10 cellular contexts compared by ENCODE assay signal in genomic region chr13:30257433-30258099, GRCh38. TPM values are rescaled to one million over a fixed set of nuclear protein-coding genes. Genes with fewer than 3 reads are reported as not detected.
DNase-seq lines count a peak whose midpoint lies in the region; ATAC-seq, FAIRE-seq and TF ChIP-seq lines count a peak whose summit lies in the region.
"Had no signal": no experiment of that assay in that cellular context is flagged by ENCODE, and none has a peak within 500 bp of the region (broad histone marks: within the 10 kb centered on the region; RNA-seq: fewer than 3 reads in every experiment).

No MANE protein-coding gene starts in this region.

- DNase-seq in GM19239 (ENCODE audit: insufficient read length, low spot score) (no peak), OCI-LY7 (ENCODE audit: low spot score) (peak; percentile 54), heart right ventricle (peak in 1 of 2 donors; percentile 3), sigmoid colon (no peak), HuH-7.5 (ENCODE audit: low spot score) (no peak), superior temporal gyrus (ENCODE audit: extremely low spot score) (no peak), psoas muscle (no peak), NCI-H446 (lab: John Stamatoyannopoulos, UW) (no peak)
- DNase-seq: activated CD4-positive, alpha-beta T cell treated with anti-CD3 and anti-CD28 coated beads, Interleukin-2, amount 50 U/mL, for 48 hours; mucosa of descending colon had no signal

- H3K4me3 ChIP-seq in OCI-LY7 (ENCODE audit: low read depth, low read length, poor library complexity, severe bottlenecking) (peak overlapping the region; percentile 42), heart right ventricle (no peak overlapping the region), sigmoid colon (no peak overlapping the region), psoas muscle (no peak overlapping the region)
- H3K4me3 ChIP-seq: mucosa of descending colon had no signal

- H3K4me1 ChIP-seq in OCI-LY7 (ENCODE audit: insufficient read depth, low read length, poor library complexity, severe bottlenecking), result peaks cover 28% of the 10 kb centered on the region
- H3K4me1 ChIP-seq in heart right ventricle, result peaks cover 0 to 22% (median 9%) of the 10 kb centered on the region in 9 donors
- H3K4me1 ChIP-seq in sigmoid colon, result peaks cover 0 to 29% (median 15%) of the 10 kb centered on the region in 4 donors
- no peaks in the 10 kb centered on the region for H3K4me1 ChIP-seq in psoas muscle

- no peak for TF ChIP-seq EP300 in sigmoid colon (IDR thresholded peaks at IDR 0.05)

- no peaks in the 10 kb centered on the region for H3K9me2 ChIP-seq in OCI-LY7 (ENCODE audit: insufficient read depth, low read length)

- CTCF ChIA-PET in OCI-LY7 (lab: Charles Lee; ENCODE audit: unreplicated experiment), result no interaction called here

- no peaks in the 10 kb centered on the region for H3K27me3 ChIP-seq in heart right ventricle
- H3K27me3 ChIP-seq in sigmoid colon, result no peaks in the 10 kb centered on the region
- H3K27me3 ChIP-seq in psoas muscle (ENCODE audit: insufficient read depth in 3 of 3, low read length in 2 of 3), result no peaks in the 10 kb centered on the region

- H3K36me3 ChIP-seq in OCI-LY7 (ENCODE audit: insufficient read depth, low read length), result peaks cover 30% of the 10 kb centered on the region
- H3K36me3 ChIP-seq in heart right ventricle, result peaks cover 0 to 26% (median 0%) of the 10 kb centered on the region in 9 donors
- peaks cover 0 to 10% (median 0%) of the 10 kb centered on the region in 4 donors for H3K36me3 ChIP-seq in sigmoid colon
- peaks cover 0 to 9% of the 10 kb centered on the region in 2 donors for H3K36me3 ChIP-seq in psoas muscle (ENCODE audit: insufficient read depth in 1 of 2, low read depth in 1 of 2)

- peak overlapping the region; percentile 60 for H3K27ac ChIP-seq in OCI-LY7 (ENCODE audit: low read depth, low read length, poor library complexity, severe bottlenecking)
- peak overlapping the region in 6 of 10 donors; percentile 13 to 70 (median 32) for H3K27ac ChIP-seq in heart right ventricle
- peak overlapping the region in 3 of 4 donors; percentile 70 to 76 (median 72) for H3K27ac ChIP-seq in sigmoid colon
- H3K27ac ChIP-seq in psoas muscle, result no peak overlapping the region

- ATAC-seq in heart right ventricle (peak; percentile 25 to 92 (median 76)), psoas muscle (no peak)
- ATAC-seq: mucosa of descending colon had no signal

- peaks cover 43% of the 10 kb centered on the region for H3K79me2 ChIP-seq in OCI-LY7 (ENCODE audit: insufficient read depth, low read depth, low read length)

- no peak for TF ChIP-seq POLR2A in sigmoid colon (IDR thresholded peaks at IDR 0.05)

- peak; percentile 86 for FAIRE-seq in GM19239 (lab: Jason Lieb, UNC)

- H3K4me2 ChIP-seq in OCI-LY7 (ENCODE audit: low read length), result peak overlapping the region; percentile 74

- no peaks in the 10 kb centered on the region for H4K20me1 ChIP-seq in OCI-LY7 (ENCODE audit: insufficient read depth, low read length)

- POLR2A ChIA-PET in OCI-LY7 (lab: Charles Lee), result interaction anchor here (1.2 to 1.3 kb wide), 4 partner anchors 46 to 479 kb away, joined by 3 to 4 read pairs (median 3); no protein-coding TSS in a partner anchor

- peak overlapping the region; percentile 26; the same call in 1 of the 2 replicates for H2AFZ ChIP-seq in OCI-LY7 (ENCODE audit: low read length)

- WGBS in heart right ventricle, 2 donors, result 61 to 65% methylated on average over 6 of the region's 6 CpGs
- 77 to 88% methylated on average over 6 of the region's 6 CpGs for WGBS in sigmoid colon, 2 donors
- WGBS in psoas muscle, 3 donors, result 66 to 74% (median 69%) methylated on average over 6 of the region's 6 CpGs

- intact Hi-C loops in OCI-LY7 (cut with micrococcal nuclease; ENCODE audit: unreplicated experiment), result loop anchor here (1.0 to 5.0 kb wide), 4 partner anchors 47 to 294 kb away; no protein-coding TSS in a partner anchor
- intact Hi-C loops in heart right ventricle (cut with DNase I), result loop anchor here in 4 of 10 donors (2.0 to 10.0 kb wide), 3 partner anchors 83 to 207 kb away; partner anchors contain the start of gene HMGB1 (in 2 of the 4)
- intact Hi-C loops in sigmoid colon (cut with DNase I), result loop anchor here (10.0 kb wide), 1 partner anchor 207 kb away; the partner anchor contains the start of gene HMGB1
- intact Hi-C loops in psoas muscle (cut with DNase I), result loop anchor here in 1 of 2 donors (5.0 to 10.0 kb wide), 2 partner anchors 205 to 537 kb away; no protein-coding TSS in a partner anchor

- no TSS peak for BruUV-seq in OCI-LY7 (replicated peaks; lab: Mats Ljungman, UMichigan)

- TF ChIP-seq CTCF in OCI-LY7 (conservative IDR thresholded peaks at IDR 0.05; ENCODE audit: low read length), result no peak
- no peak for TF ChIP-seq CTCF in heart right ventricle (IDR thresholded peaks at IDR 0.05)
- TF ChIP-seq CTCF in sigmoid colon (IDR thresholded peaks at IDR 0.05), result no peak
- TF ChIP-seq CTCF in psoas muscle (IDR thresholded peaks at IDR 0.05), result no peak

- H3K9me3 ChIP-seq in OCI-LY7 (ENCODE audit: low read length) (no peaks in the 10 kb centered on the region), heart right ventricle (no peaks in the 10 kb centered on the region), sigmoid colon (no peaks in the 10 kb centered on the region), psoas muscle (no peaks in the 10 kb centered on the region)
- H3K9me3 ChIP-seq: mucosa of descending colon had no signal

RNA-seq across cellular contexts. Expression of gene KATNAL1, which starts 49.8 kb away (rescaled TPM):
- total RNA-seq in OCI-LY7 (2014; rRNA removed; shearing (Covaris generic)), result 13.9 and 25.5 TPM in 2 replicates
- 33.2 and 34.5 TPM in 2 replicates for total RNA-seq in OCI-LY7 (2022)
- 10 to 100 TPM; 36.0 to 61.9 (median 53.3) TPM for total RNA-seq in heart right ventricle
- polyA plus RNA-seq in heart right ventricle, result 1 to 10 TPM; 5.1 to 5.9 TPM
- 10 to 100 TPM; 31.9 to 51.2 (median 45.5) TPM for total RNA-seq in sigmoid colon
- polyA plus RNA-seq in sigmoid colon, result 1 to 10 TPM in 2 of 3 donors, under 1 TPM in 1; 0.92 to 2.8 (median 1.8) TPM
- total RNA-seq in psoas muscle, result 10 to 100 TPM in 3 of 4 donors, 1 to 10 TPM in 1; 9.8 to 16.1 (median 15.2) TPM
- polyA plus RNA-seq in psoas muscle, result 1 to 10 TPM; 2.2 to 8.0 (median 3.0) TPM

Comparison
In these comparisons a context has a peak if more than half of its experiments do, and no peak if none do; other contexts are left out.
1. ATAC-seq: peak in heart right ventricle (8 of 8); none in psoas muscle (0 of 4).